Comparison of ENCODE assay signal across 25 cellular contexts in genomic region chr10:26046073-26046684, GRCh38.
"Had no signal": no experiment of that assay in that cellular context is flagged by ENCODE, and none has a peak within 500 bp of the region (broad histone marks: within the 10 kb centered on the region; RNA-seq: fewer than 3 reads in every experiment).

No MANE protein-coding gene starts in this region.

- H3K36me3 ChIP-seq: adrenal gland, left ventricle myocardium inferior, neutrophil, right lobe of liver, thoracic aorta, uterus had no signal

- H3K9me3 ChIP-seq: adrenal gland, body of pancreas, neutrophil, right lobe of liver, thoracic aorta, uterus had no signal

- FAIRE-seq: colon had no signal

- H3K4me1 ChIP-seq: adrenal gland, body of pancreas, left ventricle myocardium inferior, right lobe of liver, uterus had no signal

- DNase-seq: activated CD4-positive, alpha-beta T cell treated with anti-CD3 and anti-CD28 coated beads for 48 hours; activated CD4-positive, alpha-beta T cell treated with anti-CD3 and anti-CD28 coated beads, Interleukin-2, amount 50 U/mL, for 48 hours; activated CD8-positive, alpha-beta memory T cell treated with anti-CD3 and anti-CD28 coated beads for 24 hours; activated effector memory CD4-positive, alpha-beta T cell treated with Interleukin-2 at 50 U/mL for 16 hours; activated naive CD4-positive, alpha-beta T cell treated with anti-CD3 and anti-CD28 coated beads for 36 hours; activated naive CD8-positive, alpha-beta T cell treated with anti-CD3 and anti-CD28 coated beads for 36 hours; adrenal gland; aorta; dermis blood vessel endothelial cell; effector CD4-positive, alpha-beta T cell; islet precursor cell; left ventricle myocardium inferior; naive B cell; nephron progenitor cell; right lobe of liver; stimulated activated CD4-positive, alpha-beta T cell treated with anti-CD3 and anti-CD28 coated beads, Interleukin-4, amount 100 ng/mL, for 24 hours; trophoblast cell; uterus had no signal

- H3K27ac ChIP-seq: adrenal gland, body of pancreas, left ventricle myocardium inferior, neutrophil, right lobe of liver, skin epidermis, thoracic aorta, uterus, VCaP had no signal

- H3K27me3 ChIP-seq: adrenal gland, body of pancreas, neutrophil, right lobe of liver, uterus had no signal

- H3K4me3 ChIP-seq: adrenal gland, body of pancreas, left ventricle myocardium inferior, lung, right lobe of liver, skin epidermis, thoracic aorta, uterus had no signal
